Comparison of ENCODE assay signal across 8 cellular contexts in genomic region chr2:54114479-54114878, GRCh38. TPM values are rescaled to one million over a fixed set of nuclear protein-coding genes. Genes with fewer than 3 reads are reported as not detected.
A peak's percentile ranks its signal among the peaks of the same experiment; 100 is the strongest.
DNase-seq lines count a peak whose midpoint lies in the region; ATAC-seq and TF ChIP-seq lines count a peak whose summit lies in the region.
"Not testable (repeated sequence)": the region's sequence is repeated elsewhere in the genome, so short reads cannot be mapped to it uniquely, and the experiment has no call there.

No MANE protein-coding gene starts in this region.

- CTCF ChIA-PET in HEK293 (lab: Yijun Ruan, JAX) = interaction anchor here (0.5 to 0.7 kb wide), 3 partner anchors 215 to 657 kb away, joined by 3 to 4 read pairs (median 3); no protein-coding TSS in a partner anchor
- CTCF ChIA-PET in Panc1 (lab: Charles Lee) = not testable (repeated sequence)

- H3K27ac Mint-ChIP-seq in activated T-cell treated with anti-CD3 and anti-CD28 coated beads, Interleukin-2, amount 50 U/mL, for 72 hours = peak overlapping the region; percentile 95
- H3K27ac Mint-ChIP-seq in natural killer cell treated with Interleukin-12 subunit alpha and Interleukin-12 subunit beta and Interleukin-15 and Interleukin-18, amount 100 ng/mL, for 72 hours = peak overlapping the region; percentile 99
- peak overlapping the region; percentile 99 for H3K27ac Mint-ChIP-seq in stimulated activated naive CD8-positive, alpha-beta T cell treated with anti-CD3 and anti-CD28 coated beads, Interleukin-15, Interleukin-2, amounts not matched to agents 100 ng/mL and 50 ng/mL, for 24 hours

- not testable (repeated sequence) for ATAC-seq in Panc1; activated T-cell treated with anti-CD3 and anti-CD28 coated beads, Interleukin-2, amount 50 U/mL, for 72 hours (replicated peaks in 1 of 2); natural killer cell treated with Interleukin-12 subunit alpha and Interleukin-12 subunit beta and Interleukin-15 and Interleukin-18, amount 100 ng/mL, for 72 hours

- peaks cover 10 to 20% of the 10 kb centered on the region in 2 donors for H3K36me3 Mint-ChIP-seq in activated T-cell treated with anti-CD3 and anti-CD28 coated beads, Interleukin-2, amount 50 U/mL, for 72 hours (ENCODE audit: insufficient read depth in 2 of 2)
- H3K36me3 Mint-ChIP-seq in natural killer cell treated with Interleukin-12 subunit alpha and Interleukin-12 subunit beta and Interleukin-15 and Interleukin-18, amount 100 ng/mL, for 72 hours = peaks cover 15% of the 10 kb centered on the region
- peaks cover 13% of the 10 kb centered on the region for H3K36me3 Mint-ChIP-seq in stimulated activated naive CD8-positive, alpha-beta T cell treated with anti-CD3 and anti-CD28 coated beads, Interleukin-15, Interleukin-2, amounts not matched to agents 100 ng/mL and 50 ng/mL, for 24 hours (ENCODE audit: low read depth)

- H2AFZ ChIP-seq in ACC112 (ENCODE audit: low read length, unreplicated experiment) = peak overlapping the region; percentile 85

- H3K27me3 Mint-ChIP-seq in activated T-cell treated with anti-CD3 and anti-CD28 coated beads, Interleukin-2, amount 50 U/mL, for 72 hours (ENCODE audit: low read depth); natural killer cell treated with Interleukin-12 subunit alpha and Interleukin-12 subunit beta and Interleukin-15 and Interleukin-18, amount 100 ng/mL, for 72 hours; stimulated activated naive CD8-positive, alpha-beta T cell treated with anti-CD3 and anti-CD28 coated beads, Interleukin-15, Interleukin-2, amounts not matched to agents 100 ng/mL and 50 ng/mL, for 24 hours: not testable (repeated sequence)

- not testable (repeated sequence) for H3K9me3 ChIP-seq in HEK293 (ENCODE audit: control insufficient read depth, insufficient read depth, low read depth, low read length); Panc1 (ENCODE audit: control insufficient read depth, insufficient read depth, low read depth, low read length); colonic mucosa; right atrium auricular region

- H3K4me3 ChIP-seq in ACC112 (ENCODE audit: low read depth, low read length) (peak overlapping the region; percentile 86), HEK293 (ENCODE audit: low read depth, low read length) (peak overlapping the region; percentile 96; the same call in 1 of the 2 replicates), Panc1 (ENCODE audit: low read depth in 2 of 2, low read length in 2 of 2) (peak overlapping the region; percentile 74 to 80; a peak in 3 of 4 replicates)
- not testable (repeated sequence) for H3K4me3 ChIP-seq in colonic mucosa, right atrium auricular region

- intact Hi-C loops in Panc1 (cut with micrococcal nuclease; ENCODE audit: unreplicated experiment) = not testable (repeated sequence)
- intact Hi-C loops in colonic mucosa (cut with DNase I) = loop anchor here (10.0 kb wide), 2 partner anchors 150 to 590 kb away; no protein-coding TSS in a partner anchor

- peak overlapping the region; percentile 93 for H3K27ac ChIP-seq in ACC112 (ENCODE audit: low read depth, low read length)
- 0 out of 2 replicates have a peak overlapping the region, but pooled peaks have one; percentile 97 for H3K27ac ChIP-seq in HEK293 (ENCODE audit: extremely low read depth, low read depth, low read length)
- peak overlapping the region; percentile 90 for H3K27ac ChIP-seq in Panc1 (ENCODE audit: low read length)
- H3K27ac ChIP-seq in colonic mucosa = peak overlapping the region; percentile 98
- H3K27ac ChIP-seq in right atrium auricular region = peak overlapping the region; percentile 99

- not testable (repeated sequence) for H3K27me3 ChIP-seq in ACC112 (ENCODE audit: insufficient read depth, low read length); Panc1 (ENCODE audit: control insufficient read depth, insufficient read depth, low read length); colonic mucosa; right atrium auricular region

- not testable (repeated sequence) for H3K4me1 ChIP-seq in ACC112 (ENCODE audit: control insufficient read depth, insufficient read depth, low read length, unreplicated experiment); HEK293 (ENCODE audit: control insufficient read depth, insufficient read depth, low read length); Panc1 (ENCODE audit: control insufficient read depth, insufficient read depth, low read length); colonic mucosa
- peaks cover 0 to 10% of the 10 kb centered on the region in 2 donors for H3K4me1 ChIP-seq in right atrium auricular region

- POLR2A ChIA-PET in HEK293 (lab: Yijun Ruan, JAX) (interaction anchor here (0.7 kb wide), 1 partner anchor 177 kb away, joined by 3 read pairs; no protein-coding TSS in a partner anchor), Panc1 (lab: Charles Lee) (interaction anchor here (0.7 to 0.9 kb wide), 3 partner anchors 455 to 586 kb away, joined by 3 to 12 read pairs (median 4); no protein-coding TSS in a partner anchor)

- peaks cover 5 to 10% of the 10 kb centered on the region in 2 donors for H3K9me3 Mint-ChIP-seq in activated T-cell treated with anti-CD3 and anti-CD28 coated beads, Interleukin-2, amount 50 U/mL, for 72 hours
- H3K9me3 Mint-ChIP-seq in natural killer cell treated with Interleukin-12 subunit alpha and Interleukin-12 subunit beta and Interleukin-15 and Interleukin-18, amount 100 ng/mL, for 72 hours; stimulated activated naive CD8-positive, alpha-beta T cell treated with anti-CD3 and anti-CD28 coated beads, Interleukin-15, Interleukin-2, amounts not matched to agents 100 ng/mL and 50 ng/mL, for 24 hours: not testable (repeated sequence)

- not testable (repeated sequence) for TF ChIP-seq CTCF in HEK293 (tag by site-specific recombination; IDR thresholded peaks at IDR 0.05); Panc1 (IDR thresholded peaks at IDR 0.05); colonic mucosa (IDR thresholded peaks at IDR 0.05); right atrium auricular region (IDR thresholded peaks at IDR 0.05)

- BruUV-seq in Panc1 (replicated peaks; lab: Mats Ljungman, UMichigan) = not testable (repeated sequence)

- not testable (repeated sequence) for DNase-seq in Panc1 (ENCODE audit: low read depth, low spot score); activated T-cell treated with anti-CD3 and anti-CD28 coated beads, Interleukin-2, amount 50 U/mL, for 72 hours; colonic mucosa; right atrium auricular region (ENCODE audit: low spot score); natural killer cell treated with Interleukin-12 subunit alpha and Interleukin-12 subunit beta and Interleukin-15 and Interleukin-18, amount 100 ng/mL, for 72 hours (ENCODE audit: low spot score)

- H3K36me3 ChIP-seq in ACC112 (ENCODE audit: insufficient read depth, low read length); HEK293 (ENCODE audit: control insufficient read depth in 2 of 2, insufficient read depth in 1 of 2, low read length in 2 of 2); Panc1 (ENCODE audit: control insufficient read depth, insufficient read depth, low read length); colonic mucosa; right atrium auricular region: not testable (repeated sequence)

- in situ Hi-C loops in Panc1 (cut with HindIII; ENCODE audit: low pct_unique_long_range_greater_than_20kb, low sequenced_read_pairs) = not testable (repeated sequence)

- peaks cover 11% of the 10 kb centered on the region for H3K4me1 Mint-ChIP-seq in activated T-cell treated with anti-CD3 and anti-CD28 coated beads, Interleukin-2, amount 50 U/mL, for 72 hours (ENCODE audit: low read depth)
- peaks cover 7 to 17% of the 10 kb centered on the region in 2 donors for H3K4me1 Mint-ChIP-seq in natural killer cell treated with Interleukin-12 subunit alpha and Interleukin-12 subunit beta and Interleukin-15 and Interleukin-18, amount 100 ng/mL, for 72 hours (ENCODE audit: low read depth in 2 of 2)
- peaks cover 25% of the 10 kb centered on the region for H3K4me1 Mint-ChIP-seq in stimulated activated naive CD8-positive, alpha-beta T cell treated with anti-CD3 and anti-CD28 coated beads, Interleukin-15, Interleukin-2, amounts not matched to agents 100 ng/mL and 50 ng/mL, for 24 hours (ENCODE audit: low read depth)

- H3K4me3 Mint-ChIP-seq in activated T-cell treated with anti-CD3 and anti-CD28 coated beads, Interleukin-2, amount 50 U/mL, for 72 hours = peak overlapping the region; percentile 88 to 94
- peak overlapping the region; percentile 91 for H3K4me3 Mint-ChIP-seq in natural killer cell treated with Interleukin-12 subunit alpha and Interleukin-12 subunit beta and Interleukin-15 and Interleukin-18, amount 100 ng/mL, for 72 hours
- H3K4me3 Mint-ChIP-seq in stimulated activated naive CD8-positive, alpha-beta T cell treated with anti-CD3 and anti-CD28 coated beads, Interleukin-15, Interleukin-2, amounts not matched to agents 100 ng/mL and 50 ng/mL, for 24 hours = peak overlapping the region; percentile 95

- not testable (repeated sequence) for H3K79me2 ChIP-seq in ACC112 (ENCODE audit: control insufficient read depth, insufficient read depth, low read length, unreplicated experiment)

- H3K9ac ChIP-seq in colonic mucosa (ENCODE audit: low read depth in 2 of 2, low read length in 2 of 2) = not testable (repeated sequence)

RNA-seq across cellular contexts. Expression of gene ACYP2, which starts 0.9 kb away (rescaled TPM):
- total RNA-seq in Panc1 (2021; ENCODE audit: unreplicated experiment) (11.5 TPM), colonic mucosa (10 to 100 TPM; 13.6 to 14.1 TPM), right atrium auricular region (10 to 100 TPM; 32.7 to 48.1 TPM)
- polyA plus RNA-seq in Panc1 (2012; ENCODE audit: insufficient read length) = 19.7 TPM
- 10 to 100 TPM in 1 of 2 donors, 1 to 10 TPM in 1; 9.6 to 10.8 TPM for total RNA-seq in activated T-cell treated with anti-CD3 and anti-CD28 coated beads, Interleukin-2, amount 50 U/mL, for 72 hours
- total RNA-seq in natural killer cell treated with Interleukin-12 subunit alpha and Interleukin-12 subunit beta and Interleukin-15 and Interleukin-18, amount 100 ng/mL, for 72 hours = 1 to 10 TPM; 4.9 to 7.5 TPM
